ENCODE assay signal across 9 cellular contexts in genomic region chr2:221444106-221444505, GRCh38.
DNase-seq lines count a peak whose midpoint lies in the region; ATAC-seq and TF ChIP-seq lines count a peak whose summit lies in the region.
"Had no signal": no experiment of that assay in that cellular context is flagged by ENCODE, and none has a peak within 500 bp of the region (broad histone marks: within the 10 kb centered on the region; RNA-seq: fewer than 3 reads in every experiment).

No MANE protein-coding gene starts in this region.

- no peak for TF ChIP-seq CTCF in GM10248 (IDR thresholded peaks at IDR 0.05; ENCODE audit: control extremely low read depth, extremely low read depth, low read depth, missing control alignments)

- DNase-seq in AG20443 (ENCODE audit: low spot score) (peak; percentile 53), LoVo (ENCODE audit: low spot score) (peak; percentile 56), astrocyte of the hippocampus (ENCODE audit: low read depth, low spot score) (peak; percentile 35), kidney glomerular epithelial cell (lab: John Stamatoyannopoulos, UW) (peak; percentile 21), SHP77 treated with DMSO at 0.1 percent for 48 hours (lab: John Stamatoyannopoulos, UW) (no peak), NCI-H2107 treated with DMSO at 0.1 percent for 48 hours (lab: John Stamatoyannopoulos, UW; ENCODE audit: unreplicated experiment) (no peak), GM10248 (ENCODE audit: extremely low spot score) (no peak)
- DNase-seq: NCI-H774 had no signal

- ATAC-seq in HG02642 (IDR thresholded peaks at IDR 0.05; ENCODE audit: poor library complexity, unreplicated experiment), result no peak

- POLR2A ChIA-PET in GM10248 (lab: Yijun Ruan, JAX), result no interaction called here

- CTCF ChIA-PET in GM10248 (lab: Yijun Ruan, JAX), result interaction anchor here (0.7 to 2.6 kb wide), 6 partner anchors 9 to 153 kb away, joined by 3 to 7 read pairs (median 3); no protein-coding TSS in a partner anchor

Comparison
In these comparisons a context has a peak if more than half of its experiments do, and no peak if none do; other contexts are left out.
1. DNase-seq: peak in AG20443 (single experiment), LoVo (single experiment), astrocyte of the hippocampus (single experiment) and kidney glomerular epithelial cell (single experiment); none in SHP77 treated with DMSO at 0.1 percent for 48 hours (single experiment), NCI-H2107 treated with DMSO at 0.1 percent for 48 hours (single experiment) and GM10248 (single experiment).